12 cellular contexts compared by ENCODE assay signal in the genomic region with DNA sequence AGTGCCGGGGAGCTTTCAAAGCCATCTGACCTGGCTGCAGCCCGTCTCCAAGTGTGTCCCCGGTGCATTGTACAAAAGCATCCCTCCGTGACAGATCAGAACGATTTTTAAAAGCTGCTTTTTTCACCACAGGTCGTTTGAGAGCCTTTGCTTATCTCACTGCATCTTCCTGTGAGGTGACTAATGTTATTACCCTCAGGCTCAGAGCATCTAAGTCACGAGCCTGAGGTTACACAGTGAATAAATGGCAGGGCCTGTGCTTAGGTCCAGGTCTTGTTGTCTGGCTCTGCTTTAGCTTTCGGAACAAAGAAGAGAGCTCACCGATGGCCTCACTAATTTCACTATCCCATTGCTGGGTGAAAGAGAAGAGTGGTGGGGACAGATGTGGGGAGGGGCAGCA.
"Had no signal": no experiment of that assay in that cellular context is flagged by ENCODE, and none has a peak within 500 bp of the region (broad histone marks: within the 10 kb centered on the region; RNA-seq: fewer than 3 reads in every experiment).

No MANE protein-coding gene starts in this region.

- H3K27ac ChIP-seq: brain microvascular endothelial cell, suprapubic skin had no signal

- H3K4me1 ChIP-seq: suprapubic skin had no signal

- H3K4me3 ChIP-seq: gastroesophageal sphincter, suprapubic skin had no signal

- DNase-seq: activated gamma-delta T cell; activated T-cell treated with anti-CD3 and anti-CD28 coated beads, Interleukin-2, amount 50 U/mL, for 1 hour; amygdala; brain microvascular endothelial cell; kidney; nephron progenitor cell; stimulated activated CD4-positive, alpha-beta T cell treated with anti-CD3 and anti-CD28 coated beads, Interleukin-4, amount 100 ng/mL, for 1 hour; stimulated activated CD8-positive, alpha-beta memory T cell treated with anti-CD3 and anti-CD28 coated beads, Interleukin-4, amount 100 ng/mL, for 48 hours; stimulated activated naive CD8-positive, alpha-beta T cell treated with anti-CD3 and anti-CD28 coated beads, Interleukin-15, Interleukin-2, amounts not matched to agents 100 U/mL and 50 U/mL, for 24 hours; T-helper 17 cell had no signal

- H3K36me3 ChIP-seq: brain microvascular endothelial cell, suprapubic skin had no signal

- H3K9me3 ChIP-seq: gastroesophageal sphincter, suprapubic skin had no signal

- ATAC-seq: gastroesophageal sphincter; stimulated activated naive CD8-positive, alpha-beta T cell treated with anti-CD3 and anti-CD28 coated beads, Interleukin-15, Interleukin-2, amounts not matched to agents 100 U/mL and 50 U/mL, for 24 hours; T-helper 17 cell had no signal

- H3K27me3 ChIP-seq: brain microvascular endothelial cell, gastroesophageal sphincter, suprapubic skin had no signal
